ENCODE assay signal across 9 cellular contexts in the genomic region with DNA sequence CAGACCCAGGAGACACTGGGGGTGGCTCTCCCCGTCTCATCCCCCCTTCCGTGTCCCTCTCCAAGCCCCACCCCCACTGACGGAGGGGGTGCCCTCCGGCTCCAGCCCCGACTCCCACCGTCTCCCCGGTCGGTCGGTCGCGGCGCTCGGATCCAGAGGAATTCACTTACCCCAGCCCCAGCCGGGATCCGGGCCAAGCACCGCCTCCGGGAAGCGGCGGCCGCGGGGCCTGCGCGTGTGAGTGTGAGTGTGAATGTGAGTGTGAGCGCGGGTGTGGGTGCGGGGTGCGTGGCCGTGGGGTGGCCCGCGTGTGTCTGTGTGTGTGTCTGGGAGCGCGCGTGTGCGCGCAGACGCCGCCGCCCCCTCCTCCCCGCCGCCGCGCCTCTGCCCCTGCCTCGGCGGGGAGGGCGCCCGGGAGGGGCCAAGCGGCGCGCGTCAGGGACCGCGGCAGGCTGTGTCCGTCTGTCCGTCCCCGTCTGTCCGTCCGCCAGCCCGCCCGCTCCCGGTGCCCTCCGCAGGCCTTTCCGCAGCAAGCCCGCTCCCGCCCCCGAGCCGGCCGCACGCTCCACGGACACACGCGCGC. TPM values are rescaled to one million over a fixed set of nuclear protein-coding genes. Genes with fewer than 3 reads are reported as not detected.
DNase-seq lines count a peak whose midpoint lies in the region; ATAC-seq lines count a peak whose summit lies in the region.
"Had no signal": no experiment of that assay in that cellular context is flagged by ENCODE, and none has a peak within 500 bp of the region (broad histone marks: within the 10 kb centered on the region; RNA-seq: fewer than 3 reads in every experiment).

A gene with protein sequence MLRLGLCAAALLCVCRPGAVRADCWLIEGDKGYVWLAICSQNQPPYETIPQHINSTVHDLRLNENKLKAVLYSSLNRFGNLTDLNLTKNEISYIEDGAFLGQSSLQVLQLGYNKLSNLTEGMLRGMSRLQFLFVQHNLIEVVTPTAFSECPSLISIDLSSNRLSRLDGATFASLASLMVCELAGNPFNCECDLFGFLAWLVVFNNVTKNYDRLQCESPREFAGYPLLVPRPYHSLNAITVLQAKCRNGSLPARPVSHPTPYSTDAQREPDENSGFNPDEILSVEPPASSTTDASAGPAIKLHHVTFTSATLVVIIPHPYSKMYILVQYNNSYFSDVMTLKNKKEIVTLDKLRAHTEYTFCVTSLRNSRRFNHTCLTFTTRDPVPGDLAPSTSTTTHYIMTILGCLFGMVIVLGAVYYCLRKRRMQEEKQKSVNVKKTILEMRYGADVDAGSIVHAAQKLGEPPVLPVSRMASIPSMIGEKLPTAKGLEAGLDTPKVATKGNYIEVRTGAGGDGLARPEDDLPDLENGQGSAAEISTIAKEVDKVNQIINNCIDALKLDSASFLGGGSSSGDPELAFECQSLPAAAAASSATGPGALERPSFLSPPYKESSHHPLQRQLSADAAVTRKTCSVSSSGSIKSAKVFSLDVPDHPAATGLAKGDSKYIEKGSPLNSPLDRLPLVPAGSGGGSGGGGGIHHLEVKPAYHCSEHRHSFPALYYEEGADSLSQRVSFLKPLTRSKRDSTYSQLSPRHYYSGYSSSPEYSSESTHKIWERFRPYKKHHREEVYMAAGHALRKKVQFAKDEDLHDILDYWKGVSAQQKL (minus strand): TSS at position 352 of the 583 bp plus-strand sequence. CDS start 51,945 bp downstream, outside the sequence.

- in situ Hi-C loops in ACHN (cut with HindIII; ENCODE audit: low pct_ligation_motif_present, low pct_unique_long_range_greater_than_20kb, low sequenced_read_pairs), result no loop called here

- ATAC-seq in naive B cell (ENCODE audit: low read depth in 2 of 2), result peak in 1 of 2 donors; percentile 21
- ATAC-seq in HG02610 (IDR thresholded peaks at IDR 0.05; ENCODE audit: unreplicated experiment), result no peak
- no peak for ATAC-seq in esophagus mucosa

- peaks cover 0 to 3% (median 0%) of the 10 kb centered on the region in 7 donors for H3K9me3 Mint-ChIP-seq in naive B cell

- H3K4me1 Mint-ChIP-seq in naive B cell, result peaks cover 4 to 31% (median 18%) of the 10 kb centered on the region in 3 donors

- no peaks in the 10 kb centered on the region for H3K36me3 Mint-ChIP-seq in naive B cell

- H3K27ac Mint-ChIP-seq in naive B cell, result peak within 1 kb of the TSS in 1 of 6 donors; percentile 76

- H3K27me3 Mint-ChIP-seq in naive B cell, result peaks cover 50 to 82% (median 68%) of the 10 kb centered on the region in 3 donors

- DNase-seq in ACHN (peak; percentile 43), HuH-7 (ENCODE audit: low spot score) (peak; percentile 77), ecto neural progenitor cell (ENCODE audit: low spot score) (peak; percentile 66), naive B cell (no peak), NCI-H510A (lab: John Stamatoyannopoulos, UW) (no peak), ureter (ENCODE audit: low spot score) (no peak)
- DNase-seq: erythroblast had no signal

- peak within 1 kb of the TSS; percentile 56 to 81 (median 72) for H3K4me3 Mint-ChIP-seq in naive B cell

RNA-seq across cellular contexts. Expression of the gene that starts here (rescaled TPM):
- not detected for polyA plus RNA-seq in naive B cell (ENCODE audit: low read depth in 6 of 6)
- total RNA-seq in esophagus mucosa (not detected), ureter (0.10 TPM)

Comparison
In these comparisons a context has a peak if more than half of its experiments do, and no peak if none do; other contexts are left out.
1. DNase-seq: peak in ACHN (single experiment), HuH-7 (single experiment) and ecto neural progenitor cell (single experiment); none in naive B cell (single experiment), NCI-H510A (single experiment) and ureter (single experiment).